Comparison of ENCODE assay signal across 12 cellular contexts in genomic region chr11:128501008-128501407, GRCh38.
A peak's percentile ranks its signal among the peaks of the same experiment; 100 is the strongest.
DNase-seq lines count a peak whose midpoint lies in the region; TF ChIP-seq lines count a peak whose summit lies in the region.
"Had no signal": no experiment of that assay in that cellular context is flagged by ENCODE, and none has a peak within 500 bp of the region (broad histone marks: within the 10 kb centered on the region; RNA-seq: fewer than 3 reads in every experiment).

No MANE protein-coding gene starts in this region.

- no peak for TF ChIP-seq POLR2A in Peyer's patch (IDR thresholded peaks at IDR 0.05)
- no peak for TF ChIP-seq POLR2A in esophagus muscularis mucosa (IDR thresholded peaks at IDR 0.05; ENCODE audit: low read depth)
- no peak for TF ChIP-seq POLR2A in spleen (IDR thresholded peaks at IDR 0.05)

- H3K4me1 ChIP-seq in Peyer's patch (peaks cover 0 to 58% (median 30%) of the 10 kb centered on the region in 4 donors), esophagus muscularis mucosa (peaks cover 98 to 100% (median 99%) of the 10 kb centered on the region in 4 donors), spleen (peaks cover 98 to 100% (median 100%) of the 10 kb centered on the region in 6 donors)

- intact Hi-C loops in esophagus muscularis mucosa (cut with DNase I) (no loop called here), spleen (cut with DNase I; ENCODE audit: low total_unique reads) (no loop called here)

- DNase-seq in NCI-H82 (lab: John Stamatoyannopoulos, UW) (peak; percentile 51), NCI-H82 treated with DMSO at 0.1 percent for 48 hours (lab: John Stamatoyannopoulos, UW; ENCODE audit: unreplicated experiment) (no peak), Peyer's patch (no peak), esophagus muscularis mucosa (ENCODE audit: extremely low spot score) (no peak), spleen (no peak), KG1 (lab: John Stamatoyannopoulos, UW) (no peak), NCI-H526 (lab: John Stamatoyannopoulos, UW) (no peak), dermis blood vessel endothelial cell (no peak)
- DNase-seq: DMS79 treated with DMSO at 0.1 percent for 48 hours, NCI-H524, occipital lobe had no signal

- H3K9me3 ChIP-seq in Peyer's patch = no peaks in the 10 kb centered on the region
- no peaks in the 10 kb centered on the region for H3K9me3 ChIP-seq in esophagus muscularis mucosa
- no peaks in the 10 kb centered on the region for H3K9me3 ChIP-seq in spleen

- peak overlapping the region; percentile 60 to 98 (median 66) for H3K27ac ChIP-seq in Peyer's patch
- H3K27ac ChIP-seq in esophagus muscularis mucosa (replicated peaks in 1 of 4) = peak overlapping the region; percentile 54 to 76 (median 64)
- peak overlapping the region in 7 of 8 donors; percentile 60 to 99 (median 95) for H3K27ac ChIP-seq in spleen
- H3K27ac ChIP-seq: 22Rv1 had no signal

- H3K4me3 ChIP-seq in Peyer's patch (peak overlapping the region in 1 of 4 donors; percentile 5), esophagus muscularis mucosa (no peak overlapping the region), spleen (peak overlapping the region in 1 of 8 donors; percentile 73)

- TF ChIP-seq EP300 in esophagus muscularis mucosa (IDR thresholded peaks at IDR 0.05) = no peak

- TF ChIP-seq CTCF in Peyer's patch (IDR thresholded peaks at IDR 0.05) (no peak), esophagus muscularis mucosa (IDR thresholded peaks at IDR 0.05) (no peak), spleen (IDR thresholded peaks at IDR 0.05 in 8 of 11, conservative IDR thresholded peaks at IDR 0.05 in 3 of 11) (no peak)

- WGBS in esophagus muscularis mucosa = 77% methylated on average over 4 of the region's 4 CpGs
- 47 to 62% (median 55%) methylated on average over 4 of the region's 4 CpGs for WGBS in spleen, 5 donors

- H3K27me3 ChIP-seq in Peyer's patch (no peaks in the 10 kb centered on the region), esophagus muscularis mucosa (no peaks in the 10 kb centered on the region), spleen (replicated peaks in 1 of 7) (no peaks in the 10 kb centered on the region)

- H3K36me3 ChIP-seq in Peyer's patch = no peaks in the 10 kb centered on the region
- peaks cover 0 to 3% (median 0%) of the 10 kb centered on the region in 4 donors for H3K36me3 ChIP-seq in esophagus muscularis mucosa
- H3K36me3 ChIP-seq in spleen = peaks cover 0 to 85% (median 6%) of the 10 kb centered on the region in 6 donors
